ENCODE assay signal across 8 cellular contexts in the genomic region with DNA sequence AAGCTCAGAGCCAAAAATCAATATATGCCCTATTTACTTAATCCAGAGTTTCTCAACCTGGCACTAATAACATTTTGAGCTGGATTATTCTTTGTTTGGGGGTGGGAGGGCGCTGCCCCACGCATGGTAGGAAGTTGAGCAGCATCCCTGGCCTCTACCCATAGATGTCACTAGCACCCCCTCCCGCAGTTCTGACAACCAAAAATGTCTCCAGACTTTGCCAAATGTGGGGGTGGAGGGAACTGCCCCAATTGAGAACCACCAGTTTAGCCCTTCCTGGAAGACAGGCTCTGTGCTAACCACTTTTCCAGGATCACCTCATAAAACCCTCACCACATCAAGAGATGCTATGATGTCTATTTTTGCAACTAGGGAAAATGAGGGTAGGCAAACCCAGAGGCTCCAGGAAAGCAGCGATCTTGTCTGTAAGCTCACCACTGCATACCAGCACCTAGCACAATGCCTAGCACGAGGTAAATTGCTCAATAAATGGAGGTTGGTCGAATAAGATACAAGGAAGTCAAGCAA.
DNase-seq lines count a peak whose midpoint lies in the region; ATAC-seq lines count a peak whose summit lies in the region.

No MANE protein-coding gene starts in this region.

- H3K9me3 ChIP-seq in iPS DF 6.9 (ENCODE audit: control insufficient read depth, insufficient read depth, low read length) = no peaks in the 10 kb centered on the region

- peak; percentile 41 for DNase-seq in activated CD4-positive, CD25-positive, alpha-beta regulatory T cell treated with anti-CD3 and anti-CD28 coated beads, Interleukin-2, amount 50 U/mL, for 72 hours
- peak; percentile 20 for DNase-seq in NCI-H226
- peak; percentile 28 for DNase-seq in activated T-helper 9 cell treated with anti-CD3 and anti-CD28 coated beads, Interleukin-2, amount 50 U/mL, for 16 hours (ENCODE audit: low read depth)
- DNase-seq in iPS DF 6.9 (ENCODE audit: low read depth, low spot score) = no peak
- DNase-seq in stimulated activated CD4-positive, alpha-beta T cell treated with anti-CD3 and anti-CD28 coated beads, Interleukin-12 subunit alpha, Interleukin-12 subunit beta, amount 100 ng/mL, for 48 hours (ENCODE audit: low read depth in 2 of 3, low spot score in 1 of 3) = peak; percentile 51 to 67 (median 55)
- DNase-seq in T1000 (lab: John Stamatoyannopoulos, UW) = no peak

- peaks cover 19% of the 10 kb centered on the region for H3K36me3 ChIP-seq in iPS DF 6.9 (ENCODE audit: control insufficient read depth, insufficient read depth, low read length)

- no peak for ATAC-seq in activated CD4-positive, CD25-positive, alpha-beta regulatory T cell treated with anti-CD3 and anti-CD28 coated beads, Interleukin-2, amount 50 U/mL, for 24 hours
- no peak for ATAC-seq in GM21576 (IDR thresholded peaks at IDR 0.05; ENCODE audit: unreplicated experiment)

- no peak overlapping the region for H3K27ac ChIP-seq in iPS DF 6.9 (ENCODE audit: low read length)

- no CpG with 5 or more reads among the region's 6 CpGs for WGBS in iPS DF 6.9 (ENCODE audit: insufficient coverage, insufficient read length)

- H3K4me1 ChIP-seq in iPS DF 6.9 (ENCODE audit: control insufficient read depth, insufficient read depth, low read length) = no peaks in the 10 kb centered on the region; the same call in 1 of the 2 replicates

- H3K4me3 ChIP-seq in iPS DF 6.9 (ENCODE audit: low read length) = peak overlapping the region; percentile 98; the same call in 1 of the 2 replicates

- H3K27me3 ChIP-seq in iPS DF 6.9 (ENCODE audit: control insufficient read depth, insufficient read depth, low read length) = no peaks in the 10 kb centered on the region

Comparison
In these comparisons a context has a peak if more than half of its experiments do, and no peak if none do; other contexts are left out.
1. DNase-seq: peak in activated CD4-positive, CD25-positive, alpha-beta regulatory T cell treated with anti-CD3 and anti-CD28 coated beads, Interleukin-2, amount 50 U/mL, for 72 hours (single experiment), NCI-H226 (single experiment), activated T-helper 9 cell treated with anti-CD3 and anti-CD28 coated beads, Interleukin-2, amount 50 U/mL, for 16 hours (single experiment) and stimulated activated CD4-positive, alpha-beta T cell treated with anti-CD3 and anti-CD28 coated beads, Interleukin-12 subunit alpha, Interleukin-12 subunit beta, amount 100 ng/mL, for 48 hours (3 of 3); none in iPS DF 6.9 (single experiment) and T1000 (single experiment).